In the genomic region with DNA sequence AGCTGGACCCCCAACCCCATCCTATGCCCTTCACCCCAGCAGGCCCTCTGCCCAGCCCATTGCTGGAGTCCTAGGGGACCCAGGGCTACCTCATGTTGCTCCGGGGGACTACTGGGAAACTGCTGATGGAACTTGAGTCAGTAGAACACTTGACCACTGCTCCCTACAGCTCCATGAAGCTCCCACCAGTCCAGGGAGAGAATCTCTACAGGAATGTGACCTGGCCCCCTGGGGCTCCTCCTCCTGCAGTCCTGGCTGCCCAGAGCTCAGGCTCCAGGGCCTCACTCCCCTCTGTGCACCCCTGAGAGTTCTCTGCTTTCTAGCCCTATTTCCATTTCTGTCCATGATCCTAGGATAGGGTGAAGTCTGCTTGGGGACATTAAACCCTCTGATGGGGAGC, we compare ENCODE assay signal across 1 cellular context.
TF ChIP-seq lines count a peak whose summit lies in the region.

No MANE protein-coding gene starts in this region.

TF ChIP-seq in GM23338, 12 proteins besides CTCF, POLR2A, EP300 and RAD21 (continued from another document):
- TF ChIP-seq, protein P1, sequence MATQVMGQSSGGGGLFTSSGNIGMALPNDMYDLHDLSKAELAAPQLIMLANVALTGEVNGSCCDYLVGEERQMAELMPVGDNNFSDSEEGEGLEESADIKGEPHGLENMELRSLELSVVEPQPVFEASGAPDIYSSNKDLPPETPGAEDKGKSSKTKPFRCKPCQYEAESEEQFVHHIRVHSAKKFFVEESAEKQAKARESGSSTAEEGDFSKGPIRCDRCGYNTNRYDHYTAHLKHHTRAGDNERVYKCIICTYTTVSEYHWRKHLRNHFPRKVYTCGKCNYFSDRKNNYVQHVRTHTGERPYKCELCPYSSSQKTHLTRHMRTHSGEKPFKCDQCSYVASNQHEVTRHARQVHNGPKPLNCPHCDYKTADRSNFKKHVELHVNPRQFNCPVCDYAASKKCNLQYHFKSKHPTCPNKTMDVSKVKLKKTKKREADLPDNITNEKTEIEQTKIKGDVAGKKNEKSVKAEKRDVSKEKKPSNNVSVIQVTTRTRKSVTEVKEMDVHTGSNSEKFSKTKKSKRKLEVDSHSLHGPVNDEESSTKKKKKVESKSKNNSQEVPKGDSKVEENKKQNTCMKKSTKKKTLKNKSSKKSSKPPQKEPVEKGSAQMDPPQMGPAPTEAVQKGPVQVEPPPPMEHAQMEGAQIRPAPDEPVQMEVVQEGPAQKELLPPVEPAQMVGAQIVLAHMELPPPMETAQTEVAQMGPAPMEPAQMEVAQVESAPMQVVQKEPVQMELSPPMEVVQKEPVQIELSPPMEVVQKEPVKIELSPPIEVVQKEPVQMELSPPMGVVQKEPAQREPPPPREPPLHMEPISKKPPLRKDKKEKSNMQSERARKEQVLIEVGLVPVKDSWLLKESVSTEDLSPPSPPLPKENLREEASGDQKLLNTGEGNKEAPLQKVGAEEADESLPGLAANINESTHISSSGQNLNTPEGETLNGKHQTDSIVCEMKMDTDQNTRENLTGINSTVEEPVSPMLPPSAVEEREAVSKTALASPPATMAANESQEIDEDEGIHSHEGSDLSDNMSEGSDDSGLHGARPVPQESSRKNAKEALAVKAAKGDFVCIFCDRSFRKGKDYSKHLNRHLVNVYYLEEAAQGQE (IDR thresholded peaks at IDR 0.05; ENCODE audit: unreplicated experiment), result no peak
- TF ChIP-seq STAT1 (IDR thresholded peaks at IDR 0.05; ENCODE audit: unreplicated experiment), result no peak
